20 cellular contexts compared by ENCODE assay signal in genomic region chr1:53460211-53460634, GRCh38. TPM values are rescaled to one million over a fixed set of nuclear protein-coding genes. Genes with fewer than 3 reads are reported as not detected.
DNase-seq lines count a peak whose midpoint lies in the region; ATAC-seq, FAIRE-seq and TF ChIP-seq lines count a peak whose summit lies in the region.
"Had no signal": no experiment of that assay in that cellular context is flagged by ENCODE, and none has a peak within 500 bp of the region (broad histone marks: within the 10 kb centered on the region; RNA-seq: fewer than 3 reads in every experiment).

No MANE protein-coding gene starts in this region.

- POLR2A ChIA-PET in K562 (lab: Yijun Ruan, JAX): interaction anchor here (0.6 to 0.8 kb wide), 2 partner anchors 15 to 28 kb away, joined by 3 to 4 read pairs; no protein-coding TSS in a partner anchor

- H3K9ac ChIP-seq in K562 (ENCODE audit: insufficient read depth in 1 of 2, low read depth in 2 of 2, low read length in 2 of 2) (no peak overlapping the region), endodermal cell (ENCODE audit: extremely low read depth, low read length, poor library complexity, severe bottlenecking) (no peak overlapping the region), neural progenitor cell (no peak overlapping the region)

- H3K27me3 ChIP-seq in K562 (ENCODE audit: control insufficient read depth in 2 of 2, insufficient read depth in 2 of 2, low read length in 2 of 2) (peaks cover 18 to 52% of the 10 kb centered on the region in 2 experiments; a peak in 4 of 5 replicates), endodermal cell (ENCODE audit: control insufficient read depth, insufficient read depth, low read length, poor library complexity, severe bottlenecking) (no peaks in the 10 kb centered on the region), neural progenitor cell (no peaks in the 10 kb centered on the region), testis (no peaks in the 10 kb centered on the region)
- H3K27me3 ChIP-seq: BE2C had no signal

- H3K36me3 Mint-ChIP-seq in endodermal cell (ENCODE audit: low read depth) (no peaks in the 10 kb centered on the region), neural progenitor cell (no peaks in the 10 kb centered on the region), mesothelial cell of epicardium (no peaks in the 10 kb centered on the region)

- no peaks in the 10 kb centered on the region for H3K9me1 ChIP-seq in K562 (ENCODE audit: control insufficient read depth, insufficient read depth, low read length)

- H2AFZ ChIP-seq in K562 (ENCODE audit: low read depth, low read length) (peak overlapping the region; percentile 92), neural progenitor cell (replicated peaks) (no peak overlapping the region)

- BruUV-seq in K562 (replicated peaks; lab: Mats Ljungman, UMichigan): no TSS peak

- TF ChIP-seq RAD21 in K562 (CRISPR knock-in tag; conservative IDR thresholded peaks at IDR 0.05 in 1 of 2, IDR thresholded peaks at IDR 0.05 in 1 of 2): no peak

- H3F3A ChIP-seq in neural progenitor cell (ENCODE audit: low read depth): peaks cover 10% of the 10 kb centered on the region

- H3K27ac ChIP-seq in K562 (ENCODE audit: extremely low read depth, low read depth, low read length) (peak overlapping the region; percentile 55; the same call in 1 of the 3 replicates), endodermal cell (ENCODE audit: low read depth, low read length) (no peak overlapping the region), neural progenitor cell (no peak overlapping the region), testis (peak overlapping the region in 1 of 2 donors; percentile 82)
- H3K27ac ChIP-seq: HL-60 had no signal

- H3K9me3 ChIP-seq in K562 (replicated peaks; ENCODE audit: control insufficient read depth, insufficient read depth, low read depth, low read length) (0 out of 2 replicates have a peak, but pooled peaks cover 2% of the 10 kb centered on the region), endodermal cell (ENCODE audit: control insufficient read depth, low read length) (no peaks in the 10 kb centered on the region), neural progenitor cell (ENCODE audit: low read depth) (no peaks in the 10 kb centered on the region), testis (no peaks in the 10 kb centered on the region)
- H3K9me3 ChIP-seq: BE2C, HAP-1 had no signal

- H3K79me2 ChIP-seq in K562 (ENCODE audit: control insufficient read depth, insufficient read depth, low read length) (no peaks in the 10 kb centered on the region), neural progenitor cell (ENCODE audit: low read depth) (no peaks in the 10 kb centered on the region)

- peak overlapping the region; percentile 26 for H3K4me2 ChIP-seq in K562 (ENCODE audit: insufficient read depth, low read length)
- no peak overlapping the region for H3K4me2 ChIP-seq in neural progenitor cell

- H3K4me3 Mint-ChIP-seq in endodermal cell (no peak overlapping the region), neural progenitor cell (no peak overlapping the region), mesothelial cell of epicardium (no peak overlapping the region)
- H3K4me3 Mint-ChIP-seq: CD4-positive, alpha-beta T cell had no signal

- H3K4me1 Mint-ChIP-seq in endodermal cell (peaks cover 8% of the 10 kb centered on the region), neural progenitor cell (peaks cover 22% of the 10 kb centered on the region), mesothelial cell of epicardium (no peaks in the 10 kb centered on the region)

- TF ChIP-seq POLR2A in K562 (conservative IDR thresholded peaks at IDR 0.05) (no peak), testis (IDR thresholded peaks at IDR 0.05) (no peak)

- peak; percentile 87 for FAIRE-seq in K562 (lab: Jason Lieb, UNC)
- FAIRE-seq: GM12878 had no signal

- H3K9me3 Mint-ChIP-seq in endodermal cell: peaks cover 3% of the 10 kb centered on the region
- peaks cover 2% of the 10 kb centered on the region for H3K9me3 Mint-ChIP-seq in neural progenitor cell
- no peaks in the 10 kb centered on the region for H3K9me3 Mint-ChIP-seq in mesothelial cell of epicardium
- H3K9me3 Mint-ChIP-seq: CD4-positive, alpha-beta T cell had no signal

- no peak for TF ChIP-seq CTCF in K562 (IDR thresholded peaks at IDR 0.05 in 2 of 3, conservative IDR thresholded peaks at IDR 0.05 in 1 of 3; ENCODE audit: insufficient read depth in 2 of 3, low read depth in 1 of 3, low read length in 3 of 3)
- TF ChIP-seq CTCF in endodermal cell (conservative IDR thresholded peaks at IDR 0.05): no peak
- TF ChIP-seq CTCF in neural progenitor cell (IDR thresholded peaks at IDR 0.05): no peak
- TF ChIP-seq CTCF in testis (IDR thresholded peaks at IDR 0.05): no peak
- TF ChIP-seq CTCF in mesothelial cell of epicardium (IDR thresholded peaks at IDR 0.05; ENCODE audit: unreplicated experiment): no peak

- DNase-seq in K562 (ENCODE audit: extremely low read depth in 1 of 4, low spot score in 3 of 4) (peak; percentile 77 to 90 (median 86)), endodermal cell (peak; percentile 40), neural progenitor cell (ENCODE audit: low spot score) (no peak), testis (peak; percentile 83), mesothelial cell of epicardium (ENCODE audit: low spot score in 2 of 2, unreplicated experiment in 2 of 2) (no peak), DMS53 treated with DMSO at 0.1 percent for 48 hours (lab: John Stamatoyannopoulos, UW; ENCODE audit: unreplicated experiment) (no peak)
- DNase-seq: BE2C; C1 segment of cervical spinal cord; CD4-positive, alpha-beta T cell; DMS153; DND-41; EL had no signal

- H3K27ac Mint-ChIP-seq in endodermal cell (no peak overlapping the region), neural progenitor cell (peak overlapping the region; percentile 32), mesothelial cell of epicardium (no peak overlapping the region)
- H3K27ac Mint-ChIP-seq: CD4-positive, alpha-beta T cell had no signal

- H3K27me3 Mint-ChIP-seq in endodermal cell (ENCODE audit: insufficient read depth) (peaks cover 12% of the 10 kb centered on the region), neural progenitor cell (ENCODE audit: insufficient read depth, low read depth) (peaks cover 11% of the 10 kb centered on the region), mesothelial cell of epicardium (ENCODE audit: low read depth) (no peaks in the 10 kb centered on the region)

- H3K36me3 ChIP-seq in K562 (ENCODE audit: control insufficient read depth, insufficient read depth, low read length) (no peaks in the 10 kb centered on the region), endodermal cell (ENCODE audit: control insufficient read depth, insufficient read depth, low read length) (no peaks in the 10 kb centered on the region), neural progenitor cell (no peaks in the 10 kb centered on the region), testis (ENCODE audit: low read depth, missing control alignments) (no peaks in the 10 kb centered on the region)
- H3K36me3 ChIP-seq: BE2C, HAP-1 had no signal

- in situ Hi-C loops in K562 (cut with MboI): no loop called here

- H3K4me3 ChIP-seq in K562: no peak overlapping the region
- H3K4me3 ChIP-seq in endodermal cell (ENCODE audit: low read length): no peak overlapping the region
- H3K4me3 ChIP-seq in neural progenitor cell: no peak overlapping the region
- H3K4me3 ChIP-seq in testis: peak overlapping the region; percentile 43 to 44
- H3K4me3 ChIP-seq: GM12878, HAP-1 had no signal

- H4K20me1 ChIP-seq in K562 (replicated peaks; ENCODE audit: control insufficient read depth, insufficient read depth, low read length) (no peaks in the 10 kb centered on the region), neural progenitor cell (ENCODE audit: low read depth) (no peaks in the 10 kb centered on the region)

- 9% methylated on average over 25 of the region's 25 CpGs for WGBS in K562 (ENCODE audit: insufficient coverage, low coverage, missing lambda C conversion rate)
- whole genome bisulfite sequencing in endodermal cell (ENCODE audit: insufficient coverage in 1 of 2, insufficient read length in 1 of 2), 2 experiments: 96% methylated on average over 21 to 25 of the region's 25 CpGs
- WGBS in testis, 2 donors: 68 to 79% methylated on average over 25 of the region's 25 CpGs

- intact Hi-C loops in K562 (cut with micrococcal nuclease) (no loop called here), testis (cut with DNase I; ENCODE audit: low total_unique reads) (no loop called here)

- ATAC-seq in K562 (peak; percentile 95), HG02642 (IDR thresholded peaks at IDR 0.05; ENCODE audit: poor library complexity, unreplicated experiment) (no peak)
- ATAC-seq: GM12878 had no signal

- H3K4me1 ChIP-seq in K562 (replicated peaks in 1 of 2; ENCODE audit: control insufficient read depth in 2 of 2, insufficient read depth in 2 of 2, low read length in 2 of 2): peaks cover 0 to 20% of the 10 kb centered on the region in 2 experiments; a peak in 3 of 5 replicates
- no peaks in the 10 kb centered on the region for H3K4me1 ChIP-seq in endodermal cell (ENCODE audit: control insufficient read depth, insufficient read depth, low read length)
- H3K4me1 ChIP-seq in neural progenitor cell: peaks cover 11% of the 10 kb centered on the region
- no peaks in the 10 kb centered on the region for H3K4me1 ChIP-seq in testis
- H3K4me1 ChIP-seq: BE2C, HAP-1 had no signal

- CTCF ChIA-PET in K562 (lab: Yijun Ruan, JAX; ENCODE audit: low intra/inter-chr PET ratio): interaction anchor here (0.6 kb wide), 1 partner anchor 21 kb away, joined by 3 read pairs; no protein-coding TSS in a partner anchor

- TF ChIP-seq EP300 in K562 (IDR thresholded peaks at IDR 0.05; ENCODE audit: low read length): no peak

RNA-seq across cellular contexts. Expression of gene DMRTB1, which starts 1.0 kb away (rescaled TPM):
- not detected in 2 replicates for total RNA-seq in K562 (2011; cell fraction: chromatin; rRNA removed; ENCODE audit: low replicate concordance)
- not detected in 2 replicates for total RNA-seq in K562 (2011; cell fraction: nucleolus; rRNA removed)
- not detected in 2 replicates for total RNA-seq in K562 (2011; cell fraction: nucleoplasm; rRNA removed)
- total RNA-seq in K562 (2014; rRNA removed): 0.20 and 0.27 TPM in 2 replicates
- total RNA-seq in K562 (2014; rRNA removed; fragmentation: Illumina TruSeq; extraction: Trizol): 0.13 TPM in 1 of 2 replicates, not detected in the other
- total RNA-seq in K562 (2015; rRNA removed; fragmentation: Illumina TruSeq; extraction: Trizol): 0.11 TPM in 1 of 2 replicates, not detected in the other
- total RNA-seq in K562 (2021): 0.11 and 0.35 TPM in 2 replicates
- polyA plus RNA-seq in K562 (2011; rRNA removed): not detected in 2 replicates
- 0.07 TPM in 1 of 2 replicates, not detected in the other for polyA plus RNA-seq in K562 (2011; cell fraction: cytosol; rRNA removed)
- polyA plus RNA-seq in K562 (2011; cell fraction: nucleus; rRNA removed): not detected in 2 replicates
- polyA plus RNA-seq in K562 (2012): 0.10 and 0.28 TPM in 2 replicates
- polyA plus RNA-seq in K562 (2014; fragmentation: Illumina TruSeq; extraction: Trizol): 0.12 and 0.16 TPM in 2 replicates
- polyA plus RNA-seq in K562 (2014; fragmentation: Nextera tagmentation; extraction: Ambion mirVana): under 1 TPM; 0.06 TPM
- polyA plus RNA-seq in K562 (2014; rRNA removed): 0.09 and 0.27 TPM in 2 replicates
- polyA minus RNA-seq in K562 (2011; rRNA and poly(A)+ RNA removed): not detected in 2 replicates
- not detected in 2 replicates for polyA minus RNA-seq in K562 (2011; cell fraction: cytosol; rRNA and poly(A)+ RNA removed)
- not detected in 2 replicates for polyA minus RNA-seq in K562 (2011; cell fraction: nucleus; rRNA and poly(A)+ RNA removed)
- not detected for total RNA-seq in endodermal cell
- polyA plus RNA-seq in endodermal cell (2013, experiment 1 of 2): not detected
- not detected for polyA plus RNA-seq in endodermal cell (2013, experiment 2 of 2)
- not detected in 2 replicates for total RNA-seq in neural progenitor cell (ENCODE audit: low replicate concordance)
- 10 to 100 TPM; 44.5 to 51.8 TPM for total RNA-seq in testis
- polyA plus RNA-seq in testis (ENCODE audit: insufficient read depth, low read depth, low replicate concordance): 107 TPM
- not detected in 3 replicates for total RNA-seq in mesothelial cell of epicardium
- total RNA-seq: A172; CD4-positive, alpha-beta T cell; G401; GM12878; H4; HT1080 had no signal
- polyA plus RNA-seq: GM12878 had no signal

Comparison
In these comparisons a context has a peak if more than half of its experiments do, and no peak if none do; other contexts are left out.
1. DNase-seq: peak in K562 (4 of 4), endodermal cell (single experiment) and testis (single experiment); none in neural progenitor cell (single experiment), mesothelial cell of epicardium (0 of 2) and DMS53 treated with DMSO at 0.1 percent for 48 hours (single experiment).
2. H3K4me3 ChIP-seq: peak in testis (2 of 2); none in K562 (single experiment), endodermal cell (single experiment) and neural progenitor cell (single experiment).
3. RNA of gene DMRTB1, which starts 1.0 kb away (total RNA-seq): 44.5 to 51.8 TPM in testis; 0.11 to 0.35 TPM in K562, not detected in endodermal cell, not detected in neural progenitor cell and not detected in mesothelial cell of epicardium; every median in the first group is over 10 times any median in the second.